In the genomic region with DNA sequence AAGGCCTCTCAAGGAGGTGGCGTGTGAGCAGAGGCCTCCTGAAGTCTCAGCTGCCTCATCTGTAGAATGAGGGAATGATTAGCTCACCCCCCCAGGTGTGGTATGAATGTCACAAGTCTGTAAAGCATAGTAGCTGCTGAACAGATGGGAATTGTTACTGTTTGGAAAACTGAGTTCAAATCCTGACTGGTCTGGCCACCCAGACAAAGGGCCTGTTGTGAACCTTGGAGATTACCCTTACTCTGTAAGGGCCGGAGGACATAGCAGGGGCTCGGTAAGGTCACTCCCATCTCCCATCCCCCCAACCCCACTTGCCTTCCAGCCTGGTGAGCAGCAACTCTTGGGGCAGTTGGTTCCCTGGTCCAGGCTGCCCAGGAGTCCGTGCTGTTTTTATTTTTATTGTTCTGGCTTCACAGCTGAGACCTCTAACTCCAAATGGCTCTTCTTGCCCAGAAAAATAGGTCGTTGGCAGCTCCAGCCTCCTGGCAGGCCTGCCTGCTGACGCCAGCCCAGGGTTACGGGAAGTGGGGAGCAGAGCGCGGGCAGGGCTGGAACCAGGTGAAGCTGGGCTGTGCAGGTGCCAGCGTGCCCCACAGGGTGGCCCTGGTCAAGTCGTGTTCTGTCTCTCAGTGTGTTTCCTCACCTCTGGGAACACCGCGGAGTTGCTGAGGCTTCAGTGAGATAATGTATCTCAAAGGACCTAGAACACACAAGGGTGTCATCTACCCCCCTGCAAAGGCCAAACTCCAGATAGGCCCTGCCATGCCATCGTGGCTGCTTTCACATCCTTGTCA, we compare ENCODE assay signal across 20 cellular contexts. TPM values are rescaled to one million over a fixed set of nuclear protein-coding genes. Genes with fewer than 3 reads are reported as not detected.
DNase-seq lines count a peak whose midpoint lies in the region; ATAC-seq and TF ChIP-seq lines count a peak whose summit lies in the region.
"Had no signal": no experiment of that assay in that cellular context is flagged by ENCODE, and none has a peak within 500 bp of the region (broad histone marks: within the 10 kb centered on the region; RNA-seq: fewer than 3 reads in every experiment).

No MANE protein-coding gene starts in this region.

- no peaks in the 10 kb centered on the region for H3K9me3 ChIP-seq in Caco-2
- no peaks in the 10 kb centered on the region for H3K9me3 ChIP-seq in spleen
- no peaks in the 10 kb centered on the region for H3K9me3 ChIP-seq in thyroid gland
- H3K9me3 ChIP-seq: SJSA1, vagina had no signal

- H3K27ac Mint-ChIP-seq in Caco-2 (ENCODE audit: unreplicated experiment): no peak overlapping the region
- H3K27ac Mint-ChIP-seq: activated CD4-positive, alpha-beta T cell treated with anti-CD3 and anti-CD28 coated beads for 36 hours; activated naive CD8-positive, alpha-beta T cell treated with anti-CD3 and anti-CD28 coated beads, Interleukin-2, amount 50 U/mL, for 24 hours; CD4-positive, alpha-beta T cell; IgD-negative memory B cell; T-helper 17 cell had no signal

- H3K36me3 ChIP-seq in Caco-2 (ENCODE audit: control insufficient read depth, insufficient read depth, low read length): no peaks in the 10 kb centered on the region
- no peaks in the 10 kb centered on the region for H3K36me3 ChIP-seq in spleen
- no peaks in the 10 kb centered on the region for H3K36me3 ChIP-seq in thyroid gland
- H3K36me3 ChIP-seq: SJSA1, vagina had no signal

- TSS peak; percentile 3 for BruUV-seq in Caco-2 (replicated peaks; lab: Mats Ljungman, UMichigan)

- H3K27me3 Mint-ChIP-seq in Caco-2 (ENCODE audit: insufficient read depth, unreplicated experiment): no peaks in the 10 kb centered on the region

- TF ChIP-seq POLR2A in spleen (IDR thresholded peaks at IDR 0.05) (no peak), thyroid gland (IDR thresholded peaks at IDR 0.05) (no peak)

- no peaks in the 10 kb centered on the region for H3K27me3 ChIP-seq in Caco-2 (replicated peaks; ENCODE audit: control insufficient read depth, insufficient read depth, low read length)
- no peaks in the 10 kb centered on the region for H3K27me3 ChIP-seq in layer of hippocampus (ENCODE audit: control insufficient read depth, insufficient read depth, low read length)
- peaks cover 0 to 60% (median 4%) of the 10 kb centered on the region in 7 donors for H3K27me3 ChIP-seq in spleen (replicated peaks in 1 of 7)
- H3K27me3 ChIP-seq in thyroid gland: no peaks in the 10 kb centered on the region
- H3K27me3 ChIP-seq: SJSA1, vagina had no signal

- TF ChIP-seq CTCF in Caco-2 (IDR thresholded peaks at IDR 0.05; ENCODE audit: insufficient read depth in 1 of 2, low read depth in 1 of 2, low read length in 1 of 2, severe bottlenecking in 1 of 2, unreplicated experiment in 1 of 2): no peak
- TF ChIP-seq CTCF in spleen (IDR thresholded peaks at IDR 0.05 in 8 of 11, conservative IDR thresholded peaks at IDR 0.05 in 3 of 11): no peak
- no peak for TF ChIP-seq CTCF in thyroid gland (IDR thresholded peaks at IDR 0.05)

- H3K36me3 Mint-ChIP-seq in Caco-2 (ENCODE audit: insufficient read depth, unreplicated experiment): peaks cover 7% of the 10 kb centered on the region

- peaks cover 28% of the 10 kb centered on the region; the same call in 1 of the 2 replicates for H3K4me1 ChIP-seq in Caco-2
- H3K4me1 ChIP-seq in spleen: peaks cover 0 to 72% (median 38%) of the 10 kb centered on the region in 6 donors
- H3K4me1 ChIP-seq in thyroid gland: peaks cover 8 to 9% of the 10 kb centered on the region in 2 donors

- intact Hi-C loops in Caco-2 (cut with micrococcal nuclease; ENCODE audit: unreplicated experiment) (loop anchor here (10.0 kb wide), 1 partner anchor 224 kb away; no protein-coding TSS in a partner anchor), spleen (cut with DNase I; ENCODE audit: low total_unique reads) (no loop called here), thyroid gland (cut with DNase I) (no loop called here)

- WGBS in spleen, 5 donors: 85 to 91% (median 88%) methylated on average over 13 to 14 of the region's 14 CpGs
- 79% methylated on average over 10 to 14 of the region's 14 CpGs for WGBS in thyroid gland, 2 donors

- CTCF ChIA-PET in Caco-2 (lab: Charles Lee): no interaction called here

- POLR2A ChIA-PET in Caco-2 (lab: Charles Lee): no interaction called here

- peak overlapping the region; percentile 60 for H3K27ac ChIP-seq in caudate nucleus (ENCODE audit: low read depth, low read length)
- H3K27ac ChIP-seq in layer of hippocampus (ENCODE audit: low read depth, low read length): peak overlapping the region; percentile 64
- peak overlapping the region in 2 of 8 donors; percentile 16 to 75 for H3K27ac ChIP-seq in spleen
- no peak overlapping the region for H3K27ac ChIP-seq in thyroid gland
- H3K27ac ChIP-seq: SJSA1, vagina had no signal

- H3K9me3 Mint-ChIP-seq in Caco-2 (ENCODE audit: unreplicated experiment): no peaks in the 10 kb centered on the region
- H3K9me3 Mint-ChIP-seq: activated naive CD8-positive, alpha-beta T cell treated with anti-CD3 and anti-CD28 coated beads, Interleukin-2, amount 50 U/mL, for 24 hours; CD4-positive, alpha-beta T cell had no signal

- DNase-seq in Caco-2: no peak
- DNase-seq in caudate nucleus (lab: John Stamatoyannopoulos, UW): peak in 35 of 61 donors; percentile 24 to 91 (median 43)
- DNase-seq in spleen: peak; percentile 72
- no peak for DNase-seq in AML-193 (lab: John Stamatoyannopoulos, UW)
- no peak for DNase-seq in thyroid gland
- DNase-seq: activated CD4-positive, alpha-beta T cell treated with anti-CD3 and anti-CD28 coated beads for 36 hours; activated gamma-delta T cell treated with Interleukin-2 at 50 U/mL for 16 hours; activated naive CD8-positive, alpha-beta T cell treated with anti-CD3 and anti-CD28 coated beads, Interleukin-2, amount 50 U/mL, for 24 hours; CD4-positive, alpha-beta T cell; GOT3; mammary epithelial cell; NCI-H1105 treated with DMSO at 0.1 percent for 48 hours; NCI-H2081; T-helper 17 cell had no signal

- no peak overlapping the region for H3K4me3 ChIP-seq in Caco-2 (ENCODE audit: low read depth, low read length)
- no peak overlapping the region for H3K4me3 ChIP-seq in spleen
- no peak overlapping the region for H3K4me3 ChIP-seq in thyroid gland (replicated peaks in 1 of 3)
- H3K4me3 ChIP-seq: SJSA1, vagina had no signal

- no peak overlapping the region for H3K4me3 Mint-ChIP-seq in Caco-2 (ENCODE audit: unreplicated experiment)
- H3K4me3 Mint-ChIP-seq: activated CD4-positive, alpha-beta T cell treated with anti-CD3 and anti-CD28 coated beads for 36 hours; activated naive CD8-positive, alpha-beta T cell treated with anti-CD3 and anti-CD28 coated beads, Interleukin-2, amount 50 U/mL, for 24 hours; CD4-positive, alpha-beta T cell; T-helper 17 cell had no signal

- ATAC-seq in GM19328 (IDR thresholded peaks at IDR 0.05; ENCODE audit: unreplicated experiment) (no peak), GM18870 (IDR thresholded peaks at IDR 0.05; ENCODE audit: unreplicated experiment) (no peak)
- ATAC-seq: activated CD4-positive, alpha-beta T cell treated with anti-CD3 and anti-CD28 coated beads for 36 hours; activated naive CD8-positive, alpha-beta T cell treated with anti-CD3 and anti-CD28 coated beads, Interleukin-2, amount 50 U/mL, for 24 hours; T-helper 17 cell had no signal

- peaks cover 39% of the 10 kb centered on the region for H3K4me1 Mint-ChIP-seq in Caco-2 (ENCODE audit: low read depth, unreplicated experiment)
- H3K4me1 Mint-ChIP-seq: activated CD4-positive, alpha-beta T cell treated with anti-CD3 and anti-CD28 coated beads for 36 hours had no signal

RNA-seq across cellular contexts. Expression of a gene that starts 4.5 kb away (rescaled TPM):
- total RNA-seq in Caco-2 (2022) (31.6 and 33.3 TPM in 2 replicates), spleen (100 to 1,000 TPM in 1 of 7 donors, 10 to 100 TPM in 6; 28.9 to 104 (median 48.0) TPM), thyroid gland (10 to 100 TPM; 14.1 to 35.1 (median 25.4) TPM)
- 10 to 100 TPM in 2 of 3 donors, 1 to 10 TPM in 1; 9.8 to 15.9 (median 10.7) TPM for polyA plus RNA-seq in spleen

Comparison
In these comparisons a context has a peak if more than half of its experiments do, and no peak if none do; other contexts are left out.
1. DNase-seq: peak in caudate nucleus (35 of 61) and spleen (single experiment); none in Caco-2 (0 of 2), AML-193 (0 of 2) and thyroid gland (0 of 2).
2. H3K27ac ChIP-seq: peak in caudate nucleus (single experiment) and layer of hippocampus (single experiment); none in thyroid gland (0 of 3).